Comparison of ENCODE assay signal across 12 cellular contexts in the genomic region with DNA sequence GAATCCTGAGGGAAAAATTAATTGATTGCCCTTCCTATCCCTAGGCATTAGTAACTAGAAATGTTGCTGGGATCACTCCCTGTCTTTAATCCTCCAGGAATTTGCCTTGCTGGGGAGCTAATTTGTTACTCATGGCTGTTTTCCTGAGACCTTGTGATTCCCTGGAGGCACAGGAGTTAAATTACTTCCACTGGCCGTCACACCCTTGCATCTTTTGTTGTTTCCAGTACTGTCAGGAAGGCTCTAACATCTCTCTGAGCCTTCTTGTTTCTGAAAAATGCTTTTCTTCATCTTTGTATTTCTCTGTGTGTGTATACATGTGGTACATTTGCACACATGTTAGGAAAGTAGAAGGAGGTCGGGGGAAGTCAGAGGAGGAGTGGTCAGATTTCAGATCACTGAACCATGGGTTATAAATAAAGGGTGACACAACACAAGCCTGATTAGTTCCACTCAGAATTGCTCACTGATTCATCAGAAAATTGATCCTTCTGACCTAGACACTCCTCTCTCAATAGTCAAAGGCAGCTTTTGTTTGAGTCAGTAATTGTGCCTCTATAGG. TPM values are rescaled to one million over a fixed set of nuclear protein-coding genes. Genes with fewer than 3 reads are reported as not detected.
A peak's percentile ranks its signal among the peaks of the same experiment; 100 is the strongest.
DNase-seq lines count a peak whose midpoint lies in the region; ATAC-seq and TF ChIP-seq lines count a peak whose summit lies in the region.
"Had no signal": no experiment of that assay in that cellular context is flagged by ENCODE, and none has a peak within 500 bp of the region (broad histone marks: within the 10 kb centered on the region; RNA-seq: fewer than 3 reads in every experiment).

No MANE protein-coding gene starts in this region.

- TF ChIP-seq POLR2A in spleen (IDR thresholded peaks at IDR 0.05), result no peak

- DNase-seq in GM04503 (ENCODE audit: low read depth) (peak; percentile 95), SJCRH30 (peak; percentile 73 to 90), fibroblast of the aortic adventitia (ENCODE audit: low read depth) (peak; percentile 42), retinal pigment epithelial cell (ENCODE audit: low read depth) (peak; percentile 84), spleen (no peak), chondrocyte (ENCODE audit: low spot score) (no peak)
- DNase-seq: anterior cingulate cortex, Caco-2, Peyer's patch, upper lobe of right lung had no signal

- 56 to 78% (median 67%) methylated on average over 2 of the region's 2 CpGs for WGBS in spleen, 5 donors

- ATAC-seq in HG03565 (IDR thresholded peaks at IDR 0.05; ENCODE audit: unreplicated experiment) (no peak), HG03175 (IDR thresholded peaks at IDR 0.05; ENCODE audit: unreplicated experiment) (no peak)
- ATAC-seq: upper lobe of right lung had no signal

- peak overlapping the region; percentile 99 for H3K27ac ChIP-seq in SJCRH30
- no peak overlapping the region for H3K27ac ChIP-seq in spleen
- H3K27ac ChIP-seq: Peyer's patch, upper lobe of right lung had no signal

- no peak overlapping the region for H3K27ac Mint-ChIP-seq in chondrocyte (ENCODE audit: unreplicated experiment)

- H3K9me3 Mint-ChIP-seq in chondrocyte (ENCODE audit: low read depth), result no peaks in the 10 kb centered on the region

- H3K27me3 ChIP-seq in SJCRH30 (no peaks in the 10 kb centered on the region), spleen (replicated peaks in 1 of 7) (no peaks in the 10 kb centered on the region)
- H3K27me3 ChIP-seq: Peyer's patch, upper lobe of right lung had no signal

- intact Hi-C loops in spleen (cut with DNase I; ENCODE audit: low total_unique reads), result no loop called here

- H3K36me3 ChIP-seq in SJCRH30 (no peaks in the 10 kb centered on the region), spleen (no peaks in the 10 kb centered on the region)
- H3K36me3 ChIP-seq: Peyer's patch, upper lobe of right lung had no signal

- H3K4me3 Mint-ChIP-seq in chondrocyte (ENCODE audit: unreplicated experiment), result no peak overlapping the region

- H3K4me1 Mint-ChIP-seq in chondrocyte (ENCODE audit: low read depth), result peaks cover 21% of the 10 kb centered on the region

- peaks cover 25% of the 10 kb centered on the region for H3K4me1 ChIP-seq in SJCRH30
- H3K4me1 ChIP-seq in spleen, result no peaks in the 10 kb centered on the region
- H3K4me1 ChIP-seq: Caco-2, Peyer's patch, upper lobe of right lung had no signal

- TF ChIP-seq CTCF in fibroblast of the aortic adventitia (IDR thresholded peaks at IDR 0.05; ENCODE audit: insufficient read depth, low read length) (no peak), retinal pigment epithelial cell (conservative IDR thresholded peaks at IDR 0.05; ENCODE audit: low read depth, low read length) (no peak), spleen (IDR thresholded peaks at IDR 0.05 in 8 of 11, conservative IDR thresholded peaks at IDR 0.05 in 3 of 11) (no peak), chondrocyte (IDR thresholded peaks at IDR 0.05) (no peak)

- H3K4me3 ChIP-seq in SJCRH30 (no peak overlapping the region), fibroblast of the aortic adventitia (ENCODE audit: low read depth, low read length) (no peak overlapping the region), retinal pigment epithelial cell (ENCODE audit: low read length) (no peak overlapping the region), spleen (no peak overlapping the region)
- H3K4me3 ChIP-seq: Peyer's patch, upper lobe of right lung had no signal

- no peaks in the 10 kb centered on the region for H3K27me3 Mint-ChIP-seq in chondrocyte (ENCODE audit: low read depth)

- H3K36me3 Mint-ChIP-seq in chondrocyte (ENCODE audit: low read depth), result no peaks in the 10 kb centered on the region

- no peaks in the 10 kb centered on the region for H3K9me3 ChIP-seq in SJCRH30 (replicated peaks)
- H3K9me3 ChIP-seq in spleen, result no peaks in the 10 kb centered on the region
- H3K9me3 ChIP-seq: Caco-2, Peyer's patch, upper lobe of right lung had no signal

RNA-seq across cellular contexts. Expression of a gene that starts 23.5 kb away (rescaled TPM):
- total RNA-seq in SJCRH30 (2014; rRNA removed; shearing (Covaris generic)), result 29.1 and 34.5 TPM in 2 replicates
- total RNA-seq in fibroblast of the aortic adventitia (ENCODE audit: low replicate concordance) (46.8 and 144 TPM in 2 replicates), spleen (100 to 1,000 TPM in 4 of 7 donors, 10 to 100 TPM in 3; 73.5 to 111 (median 104) TPM), chondrocyte (46.3 to 50.7 TPM (median 49.0 TPM) in 3 replicates)
- 10 to 100 TPM; 18.9 to 50.0 (median 30.5) TPM for polyA plus RNA-seq in spleen

RNA-seq across cellular contexts. Expression of a gene that starts 45.2 kb away (rescaled TPM):
- 36.2 and 41.2 TPM in 2 replicates for total RNA-seq in SJCRH30 (2014; rRNA removed; shearing (Covaris generic))
- 88.1 and 118 TPM in 2 replicates for total RNA-seq in fibroblast of the aortic adventitia (ENCODE audit: low replicate concordance)
- total RNA-seq in spleen, result 100 to 1,000 TPM in 1 of 7 donors, 10 to 100 TPM in 6; 75.7 to 121 (median 87.4) TPM
- 10 to 100 TPM; 14.3 to 16.5 (median 16.3) TPM for polyA plus RNA-seq in spleen
- total RNA-seq in chondrocyte, result 67.2 to 71.6 TPM (median 70.7 TPM) in 3 replicates

Comparison
In these comparisons a context has a peak if more than half of its experiments do, and no peak if none do; other contexts are left out.
1. DNase-seq: peak in GM04503 (single experiment), SJCRH30 (2 of 2), fibroblast of the aortic adventitia (single experiment) and retinal pigment epithelial cell (single experiment); none in spleen (single experiment) and chondrocyte (single experiment).